In the genomic region with DNA sequence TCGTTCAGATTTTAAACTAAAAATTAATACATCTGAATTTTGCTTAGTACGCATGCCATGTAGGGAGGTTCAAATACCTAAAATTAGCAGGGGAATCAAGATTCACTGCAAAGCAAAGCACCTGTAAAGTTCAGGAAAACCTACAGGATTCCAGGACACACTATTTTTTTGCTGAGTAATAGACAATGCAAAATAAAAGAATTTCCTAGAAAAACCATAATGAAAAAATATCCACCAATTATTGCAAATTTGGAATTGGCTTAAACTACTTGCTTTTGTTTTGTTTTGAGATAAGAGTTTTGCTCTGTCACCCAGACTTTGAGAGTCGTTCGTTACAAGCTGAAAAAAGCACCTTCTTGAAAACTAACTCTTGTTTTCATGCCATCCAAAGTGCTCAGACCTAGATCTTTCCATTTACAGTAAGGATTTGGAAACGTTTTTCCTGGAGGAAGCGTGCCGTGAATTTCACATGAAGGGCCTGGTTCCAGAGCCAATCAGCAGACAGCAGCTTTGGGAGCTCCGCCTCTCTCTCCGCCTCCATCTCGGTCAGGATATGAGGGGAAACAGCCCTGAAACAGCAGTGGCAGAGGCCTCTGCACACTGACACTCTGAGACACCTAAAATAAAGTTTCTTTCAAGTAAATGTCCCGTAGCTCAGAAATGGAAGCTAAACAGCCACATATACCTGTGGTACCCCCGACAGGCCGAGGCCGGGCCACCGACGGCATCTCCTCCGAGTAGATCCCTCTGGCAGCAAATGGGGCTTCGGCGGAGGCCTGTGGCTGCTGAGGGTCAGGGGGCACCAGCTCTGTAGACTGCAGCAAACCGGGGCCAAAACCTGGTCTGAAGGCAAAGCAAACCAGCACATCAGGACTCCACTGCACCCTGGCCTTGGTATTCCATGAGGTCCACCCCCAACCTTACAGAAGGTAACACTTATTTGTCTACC, we compare ENCODE assay signal across 24 cellular contexts. TPM values are rescaled to one million over a fixed set of nuclear protein-coding genes. Genes with fewer than 3 reads are reported as not detected.
A peak's percentile ranks its signal among the peaks of the same experiment; 100 is the strongest.
DNase-seq lines count a peak whose midpoint lies in the region; TF ChIP-seq lines count a peak whose summit lies in the region.
"Had no signal": no experiment of that assay in that cellular context is flagged by ENCODE, and none has a peak within 500 bp of the region (broad histone marks: within the 10 kb centered on the region; RNA-seq: fewer than 3 reads in every experiment).

No MANE protein-coding gene starts in this region.

- no peak overlapping the region for H3K27ac Mint-ChIP-seq in endodermal cell
- H3K27ac Mint-ChIP-seq: CD8-positive, alpha-beta T cell had no signal

- no peak overlapping the region for H3K56ac ChIP-seq in mesendoderm (ENCODE audit: low read length)

- H3K27ac ChIP-seq in endodermal cell (ENCODE audit: low read depth, low read length), result no peak overlapping the region
- no peak overlapping the region for H3K27ac ChIP-seq in mesendoderm (ENCODE audit: low read depth, low read length)
- H3K27ac ChIP-seq: BLaER1 treated with 17β-estradiol and CSF1 and Interleukin-3, amounts not matched to agents 10 nM and 100 nM; Peyer's patch; SJCRH30 had no signal

- H3K79me2 ChIP-seq in mesendoderm (ENCODE audit: control insufficient read depth, insufficient read depth, low read length), result no peaks in the 10 kb centered on the region

- H3K27me3 ChIP-seq in endodermal cell (ENCODE audit: control insufficient read depth, insufficient read depth, low read length, poor library complexity, severe bottlenecking), result no peaks in the 10 kb centered on the region
- no peaks in the 10 kb centered on the region for H3K27me3 ChIP-seq in mesendoderm (ENCODE audit: insufficient read depth, low read length, poor library complexity)
- H3K27me3 ChIP-seq: BLaER1 treated with 17β-estradiol and CSF1 and Interleukin-3, amounts not matched to agents 10 nM and 100 nM; Peyer's patch; SJCRH30 had no signal

- no peak overlapping the region for H3K4me2 ChIP-seq in mesendoderm (ENCODE audit: low read length)
- H3K4me2 ChIP-seq: BLaER1 treated with 17β-estradiol and CSF1 and Interleukin-3, amounts not matched to agents 10 nM and 100 nM had no signal

- POLR2A ChIA-PET in GM10248 (lab: Yijun Ruan, JAX), result no interaction called here

- no peak overlapping the region for H2BK120ac ChIP-seq in mesendoderm (ENCODE audit: low read depth, low read length)

- no peaks in the 10 kb centered on the region for H3K27me3 Mint-ChIP-seq in endodermal cell (ENCODE audit: insufficient read depth)

- CTCF ChIA-PET in GM10248 (lab: Yijun Ruan, JAX), result interaction anchor here (1.2 kb wide), 1 partner anchor 8 kb away, joined by 5 read pairs; no protein-coding TSS in a partner anchor

- no peak overlapping the region for H3K18ac ChIP-seq in mesendoderm (ENCODE audit: low read length)

- 88 to 94% methylated on average over 14 to 20 of the region's 20 CpGs for WGBS in endodermal cell (ENCODE audit: insufficient coverage in 1 of 2, insufficient read length in 1 of 2), 2 experiments
- no CpG with 5 or more reads among the region's 20 CpGs for WGBS in mesendoderm (ENCODE audit: extremely low coverage, insufficient coverage, low lambda C conversion rate)

- H3K9me3 ChIP-seq in endodermal cell (ENCODE audit: control insufficient read depth, low read length), result no peaks in the 10 kb centered on the region
- H3K9me3 ChIP-seq: HAP-1, Peyer's patch, SJCRH30 had no signal

- H2BK5ac ChIP-seq in mesendoderm (ENCODE audit: low read length), result no peak overlapping the region

- H3K9me3 Mint-ChIP-seq in endodermal cell, result no peaks in the 10 kb centered on the region
- H3K9me3 Mint-ChIP-seq: CD8-positive, alpha-beta T cell had no signal

- H3K36me3 ChIP-seq in endodermal cell (ENCODE audit: control insufficient read depth, insufficient read depth, low read length), result peaks cover 16% of the 10 kb centered on the region
- no peaks in the 10 kb centered on the region for H3K36me3 ChIP-seq in mesendoderm (ENCODE audit: control insufficient read depth, insufficient read depth, low read length)
- H3K36me3 ChIP-seq: HAP-1, Peyer's patch had no signal

- no peak overlapping the region for H4K8ac ChIP-seq in mesendoderm (ENCODE audit: low read depth, low read length)

- no peak overlapping the region for H3K4me3 Mint-ChIP-seq in endodermal cell
- H3K4me3 Mint-ChIP-seq: CD8-positive, alpha-beta T cell had no signal

- H3K23ac ChIP-seq in mesendoderm (ENCODE audit: low read length), result no peak overlapping the region

- DNase-seq in ELF-1 (ENCODE audit: low read depth, low spot score) (peak; percentile 50), OCI-M1 (lab: John Stamatoyannopoulos, UW) (peak; percentile 2), endodermal cell (peak; percentile 59), mesendoderm (peak; percentile 18), NCI-H2029 (lab: John Stamatoyannopoulos, UW) (no peak), GM10248 (ENCODE audit: extremely low spot score) (no peak), head of caudate nucleus (no peak)
- DNase-seq: 8988T; CD8-positive, alpha-beta T cell; DMS153; GDM1; MM.1S; NCI-H1092; NCI-H1436 treated with DMSO at 0.1 percent for 48 hours; NCI-H1930; NCI-H345; NCI-H524; NCI-H774; NK-92 treated with Interleukin-12 subunit alpha and Interleukin-12 subunit beta, amount 100 ng/mL, for 24 hours; Peyer's patch; SJCRH30 had no signal

- no peak overlapping the region for H3K4me3 ChIP-seq in endodermal cell (ENCODE audit: low read length)
- no peak overlapping the region for H3K4me3 ChIP-seq in mesendoderm (ENCODE audit: low read length)
- H3K4me3 ChIP-seq: BLaER1 treated with 17β-estradiol and CSF1 and Interleukin-3, amounts not matched to agents 10 nM and 100 nM; HAP-1; Peyer's patch; SJCRH30 had no signal

- peaks cover 52% of the 10 kb centered on the region for H3K36me3 Mint-ChIP-seq in endodermal cell (ENCODE audit: low read depth)
- H3K36me3 Mint-ChIP-seq: CD8-positive, alpha-beta T cell had no signal

- H2AK5ac ChIP-seq in mesendoderm (ENCODE audit: low read length), result no peak overlapping the region

- no peak overlapping the region for H3K4ac ChIP-seq in mesendoderm (ENCODE audit: low read depth, low read length)

- no peak overlapping the region for H4K5ac ChIP-seq in mesendoderm (ENCODE audit: low read length)

- intact Hi-C loops in head of caudate nucleus (cut with DNase I), result no loop called here

- H3K9ac ChIP-seq in endodermal cell (ENCODE audit: extremely low read depth, low read length, poor library complexity, severe bottlenecking) (no peak overlapping the region), mesendoderm (ENCODE audit: low read length) (no peak overlapping the region)
- H3K9ac ChIP-seq: BLaER1 treated with 17β-estradiol and CSF1 and Interleukin-3, amounts not matched to agents 10 nM and 100 nM had no signal

- H3K79me1 ChIP-seq in mesendoderm (ENCODE audit: low read length), result no peaks in the 10 kb centered on the region

- H2BK15ac ChIP-seq in mesendoderm (replicated peaks; ENCODE audit: low read depth), result no peak overlapping the region

- no peaks in the 10 kb centered on the region for H3K4me1 ChIP-seq in endodermal cell (ENCODE audit: control insufficient read depth, insufficient read depth, low read length)
- H3K4me1 ChIP-seq in mesendoderm (ENCODE audit: control insufficient read depth, low read depth, low read length), result no peaks in the 10 kb centered on the region
- H3K4me1 ChIP-seq: BLaER1 treated with 17β-estradiol and CSF1 and Interleukin-3, amounts not matched to agents 10 nM and 100 nM; Peyer's patch; SJCRH30 had no signal

- no peaks in the 10 kb centered on the region for H3K4me1 Mint-ChIP-seq in endodermal cell

- TF ChIP-seq CTCF in endodermal cell (conservative IDR thresholded peaks at IDR 0.05), result no peak
- TF ChIP-seq CTCF in GM10248 (IDR thresholded peaks at IDR 0.05; ENCODE audit: control extremely low read depth, extremely low read depth, low read depth, missing control alignments), result no peak

RNA-seq across cellular contexts. Expression of gene ATP6V0A4, which starts 45.9 kb away (rescaled TPM):
- under 1 TPM; 0.29 to 0.44 TPM for total RNA-seq in endodermal cell
- 0.46 TPM for polyA plus RNA-seq in endodermal cell (2013, experiment 1 of 2)
- polyA plus RNA-seq in endodermal cell (2013, experiment 2 of 2), result not detected
- 0.15 TPM for polyA plus RNA-seq in mesendoderm (2013, experiment 1 of 2)
- 0.21 TPM for polyA plus RNA-seq in mesendoderm (2013, experiment 2 of 2)
- total RNA-seq: CD8-positive, alpha-beta T cell had no signal

RNA-seq across cellular contexts. Expression of gene TMEM213, which starts 46.1 kb away (rescaled TPM):
- total RNA-seq in endodermal cell, result not detected
- not detected for polyA plus RNA-seq in endodermal cell (2013, experiment 1 of 2)
- polyA plus RNA-seq in endodermal cell (2013, experiment 2 of 2), result not detected
- 0.10 TPM for polyA plus RNA-seq in mesendoderm (2013, experiment 1 of 2)
- polyA plus RNA-seq in mesendoderm (2013, experiment 2 of 2), result 0.03 TPM
- total RNA-seq: CD8-positive, alpha-beta T cell; Daoy; Peyer's patch; SJCRH30 had no signal

Comparison
In these comparisons a context has a peak if more than half of its experiments do, and no peak if none do; other contexts are left out.
1. DNase-seq: peak in ELF-1 (single experiment), OCI-M1 (single experiment), endodermal cell (single experiment) and mesendoderm (single experiment); none in NCI-H2029 (single experiment), GM10248 (single experiment) and head of caudate nucleus (0 of 42).